In genomic region chr10:132847416-132847777, GRCh38 we compare ENCODE assay signal across 2 cellular contexts.
TF ChIP-seq lines count a peak whose summit lies in the region.

No MANE protein-coding gene starts in this region.

TF ChIP-seq in SK-N-SH, 30 proteins besides CTCF, POLR2A, EP300 and RAD21:
- TF ChIP-seq POLR2AphosphoS5 (IDR thresholded peaks at IDR 0.05; ENCODE audit: low read depth, low read length) (no peak), IRF3 (IDR thresholded peaks at IDR 0.05; ENCODE audit: low read depth, low read length) (no peak), NRF1 (IDR thresholded peaks at IDR 0.05; ENCODE audit: low read depth, low read length) (no peak), EZH2phosphoT487 (IDR thresholded peaks at IDR 0.05; ENCODE audit: borderline replicate concordance, low read depth) (no peak), MAX (IDR thresholded peaks at IDR 0.05; ENCODE audit: low read depth) (no peak), RCOR1 (IDR thresholded peaks at IDR 0.05; ENCODE audit: low read length) (no peak), FOXM1 (IDR thresholded peaks at IDR 0.05; ENCODE audit: low read depth) (no peak), SMC3 (IDR thresholded peaks at IDR 0.05; ENCODE audit: low read depth, low read length) (no peak), TEAD4 (IDR thresholded peaks at IDR 0.05; ENCODE audit: borderline replicate concordance, insufficient read depth) (no peak), GABPA (IDR thresholded peaks at IDR 0.05; ENCODE audit: low read depth) (no peak), PBX3 (IDR thresholded peaks at IDR 0.05) (no peak), RXRA (IDR thresholded peaks at IDR 0.05; ENCODE audit: borderline replicate concordance, low read depth) (no peak), YY1 (IDR thresholded peaks at IDR 0.05; ENCODE audit: low read depth) (no peak), FOSL2 (IDR thresholded peaks at IDR 0.05; ENCODE audit: borderline replicate concordance, low read depth) (no peak), FOXJ3 (CRISPR knock-in tag; IDR thresholded peaks at IDR 0.05) (no peak), USF1 (IDR thresholded peaks at IDR 0.05; ENCODE audit: borderline replicate concordance, low read depth) (no peak), CHD2 (IDR thresholded peaks at IDR 0.05; ENCODE audit: low read length, partially characterized antibody) (no peak), TCF12 (IDR thresholded peaks at IDR 0.05) (no peak), TAF1 (IDR thresholded peaks at IDR 0.05; ENCODE audit: borderline replicate concordance, low read depth, low read length) (no peak), USF2 (IDR thresholded peaks at IDR 0.05; ENCODE audit: borderline replicate concordance, low read depth, low read length) (no peak)

TF ChIP-seq in SK-N-SH treated with all-trans-retinoic acid at 6 μM for 48 hours, 23 proteins besides CTCF, POLR2A, EP300 and RAD21 (continued from another document):
- TF ChIP-seq PPARA (CRISPR knock-in tag; IDR thresholded peaks at IDR 0.05; ENCODE audit: borderline replicate concordance) (no peak), ZNF565 (CRISPR knock-in tag; conservative IDR thresholded peaks at IDR 0.05; ENCODE audit: low read depth) (no peak), TCF4 (CRISPR knock-in tag; IDR thresholded peaks at IDR 0.05; ENCODE audit: borderline replicate concordance) (no peak), ARNTL (CRISPR knock-in tag; IDR thresholded peaks at IDR 0.05; ENCODE audit: borderline replicate concordance, low read depth) (no peak), ZNF70 (CRISPR knock-in tag; IDR thresholded peaks at IDR 0.05) (no peak), RARB (CRISPR knock-in tag; IDR thresholded peaks at IDR 0.05) (no peak), CSRNP3 (CRISPR knock-in tag; IDR thresholded peaks at IDR 0.05) (no peak), BACH2 (CRISPR knock-in tag; IDR thresholded peaks at IDR 0.05; ENCODE audit: borderline replicate concordance) (no peak), ZFP30 (CRISPR knock-in tag; IDR thresholded peaks at IDR 0.05) (no peak), CSDC2 (CRISPR knock-in tag; IDR thresholded peaks at IDR 0.05) (no peak), SNAI2 (CRISPR knock-in tag; IDR thresholded peaks at IDR 0.05) (no peak), ZC3H10 (CRISPR knock-in tag; IDR thresholded peaks at IDR 0.05) (no peak)
